1 cellular context compared by ENCODE assay signal in the genomic region with DNA sequence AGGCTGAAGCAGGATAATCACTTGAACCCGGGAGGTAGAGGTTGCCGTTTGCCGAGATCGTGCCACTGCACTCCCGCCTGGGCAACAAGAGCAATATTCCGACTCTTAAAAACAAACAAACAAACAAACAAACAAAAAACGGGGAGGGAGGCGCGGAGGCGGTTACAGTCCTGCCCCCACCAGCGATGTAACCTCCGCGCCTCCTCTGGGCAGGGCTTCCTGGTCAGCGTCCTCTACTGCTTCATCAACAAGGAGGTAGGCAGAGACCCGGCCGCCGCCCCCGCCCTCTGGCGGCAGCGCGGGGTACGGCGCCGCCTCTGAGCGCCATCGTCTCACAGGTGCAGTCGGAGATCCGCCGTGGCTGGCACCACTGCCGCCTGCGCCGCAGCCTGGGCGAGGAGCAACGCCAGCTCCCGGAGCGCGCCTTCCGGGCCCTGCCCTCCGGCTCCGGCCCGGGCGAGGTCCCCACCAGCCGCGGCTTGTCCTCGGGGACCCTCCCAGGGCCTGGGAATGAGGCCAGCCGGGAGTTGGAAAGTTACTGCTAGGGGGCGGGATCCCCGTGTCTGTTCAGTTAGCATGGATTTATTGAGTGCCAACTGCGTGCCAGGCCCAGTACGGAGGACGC.
TF ChIP-seq lines count a peak whose summit lies in the region.

No MANE protein-coding gene starts in this region.

TF ChIP-seq in HepG2, 621 proteins besides CTCF, POLR2A, EP300 and RAD21 (continued from another document and continues in another):
- TF ChIP-seq, protein P1, sequence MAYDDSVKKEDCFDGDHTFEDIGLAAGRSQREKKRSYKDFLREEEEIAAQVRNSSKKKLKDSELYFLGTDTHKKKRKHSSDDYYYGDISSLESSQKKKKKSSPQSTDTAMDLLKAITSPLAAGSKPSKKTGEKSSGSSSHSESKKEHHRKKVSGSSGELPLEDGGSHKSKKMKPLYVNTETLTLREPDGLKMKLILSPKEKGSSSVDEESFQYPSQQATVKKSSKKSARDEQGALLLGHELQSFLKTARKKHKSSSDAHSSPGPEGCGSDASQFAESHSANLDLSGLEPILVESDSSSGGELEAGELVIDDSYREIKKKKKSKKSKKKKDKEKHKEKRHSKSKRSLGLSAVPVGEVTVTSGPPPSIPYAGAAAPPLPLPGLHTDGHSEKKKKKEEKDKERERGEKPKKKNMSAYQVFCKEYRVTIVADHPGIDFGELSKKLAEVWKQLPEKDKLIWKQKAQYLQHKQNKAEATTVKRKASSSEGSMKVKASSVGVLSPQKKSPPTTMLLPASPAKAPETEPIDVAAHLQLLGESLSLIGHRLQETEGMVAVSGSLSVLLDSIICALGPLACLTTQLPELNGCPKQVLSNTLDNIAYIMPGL (CRISPR knock-in tag; IDR thresholded peaks at IDR 0.05; ENCODE audit: borderline replicate concordance in 1 of 2, low read depth in 1 of 2), result peak; percentile 93 to 95
- TF ChIP-seq LCORL (IDR thresholded peaks at IDR 0.05), result no peak
- peak; percentile 55 for TF ChIP-seq LCORL (CRISPR knock-in tag; IDR thresholded peaks at IDR 0.05)
- TF ChIP-seq ZNF589 (CRISPR knock-in tag; conservative IDR thresholded peaks at IDR 0.05), result 0 out of 2 replicates have a peak, but pooled peaks have one; percentile 22
- TF ChIP-seq ZMYM2 (CRISPR knock-in tag; IDR thresholded peaks at IDR 0.05), result no peak
- TF ChIP-seq, protein P2, sequence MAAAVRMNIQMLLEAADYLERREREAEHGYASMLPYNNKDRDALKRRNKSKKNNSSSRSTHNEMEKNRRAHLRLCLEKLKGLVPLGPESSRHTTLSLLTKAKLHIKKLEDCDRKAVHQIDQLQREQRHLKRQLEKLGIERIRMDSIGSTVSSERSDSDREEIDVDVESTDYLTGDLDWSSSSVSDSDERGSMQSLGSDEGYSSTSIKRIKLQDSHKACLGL (CRISPR knock-in tag; IDR thresholded peaks at IDR 0.05), result 0 out of 2 replicates have a peak, but pooled peaks have one; percentile 31
- TF ChIP-seq ZNF225 (CRISPR knock-in tag; IDR thresholded peaks at IDR 0.05), result 0 out of 2 replicates have a peak, but pooled peaks have one; percentile 18
- peak; percentile 80 for TF ChIP-seq RBM39 (IDR thresholded peaks at IDR 0.05; ENCODE audit: low read depth, low read length, poor library complexity, severe bottlenecking)
- no peak for TF ChIP-seq HNF4G (IDR thresholded peaks at IDR 0.05; ENCODE audit: borderline replicate concordance, low read depth, low read length)
- TF ChIP-seq HNF4G (CRISPR knock-in tag; IDR thresholded peaks at IDR 0.05; ENCODE audit: borderline replicate concordance, low read depth), result 0 out of 2 replicates have a peak, but pooled peaks have one; percentile 43
- TF ChIP-seq MIER3 (CRISPR knock-in tag; IDR thresholded peaks at IDR 0.05; ENCODE audit: borderline replicate concordance), result peak; percentile 50; the same call in 1 of the 2 replicates
- 0 out of 2 replicates have a peak, but pooled peaks have one; percentile 18 for TF ChIP-seq PPARG (CRISPR knock-in tag; conservative IDR thresholded peaks at IDR 0.05)
- peak; percentile 76 for TF ChIP-seq ELF1 (CRISPR knock-in tag; IDR thresholded peaks at IDR 0.05)
- TF ChIP-seq MEIS2 (CRISPR knock-in tag; IDR thresholded peaks at IDR 0.05), result no peak
- TF ChIP-seq NFKB2 (CRISPR knock-in tag; IDR thresholded peaks at IDR 0.05; ENCODE audit: borderline replicate concordance), result peak; percentile 57; the same call in 1 of the 2 replicates
- 0 out of 2 replicates have a peak, but pooled peaks have one; percentile 54 for TF ChIP-seq SSRP1 (CRISPR knock-in tag; IDR thresholded peaks at IDR 0.05)
- TF ChIP-seq IKZF4 (CRISPR knock-in tag; IDR thresholded peaks at IDR 0.05; ENCODE audit: borderline replicate concordance, low read depth, not compliant biosample characterization), result peak; percentile 28
- TF ChIP-seq, protein P3, sequence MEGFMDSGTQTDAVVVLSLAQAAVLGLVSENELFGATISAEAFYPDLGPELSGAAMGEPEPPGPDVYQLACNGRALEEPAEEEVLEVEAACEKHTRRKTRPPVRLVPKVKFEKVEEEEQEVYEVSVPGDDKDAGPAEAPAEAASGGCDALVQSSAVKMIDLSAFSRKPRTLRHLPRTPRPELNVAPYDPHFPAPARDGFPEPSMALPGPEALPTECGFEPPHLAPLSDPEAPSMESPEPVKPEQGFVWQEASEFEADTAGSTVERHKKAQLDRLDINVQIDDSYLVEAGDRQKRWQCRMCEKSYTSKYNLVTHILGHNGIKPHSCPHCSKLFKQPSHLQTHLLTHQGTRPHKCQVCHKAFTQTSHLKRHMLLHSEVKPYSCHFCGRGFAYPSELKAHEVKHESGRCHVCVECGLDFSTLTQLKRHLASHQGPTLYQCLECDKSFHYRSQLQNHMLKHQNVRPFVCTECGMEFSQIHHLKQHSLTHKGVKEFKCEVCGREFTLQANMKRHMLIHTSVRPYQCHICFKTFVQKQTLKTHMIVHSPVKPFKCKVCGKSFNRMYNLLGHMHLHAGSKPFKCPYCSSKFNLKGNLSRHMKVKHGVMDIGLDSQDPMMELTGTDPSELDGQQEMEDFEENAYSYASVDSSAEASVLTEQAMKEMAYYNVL (CRISPR knock-in tag; IDR thresholded peaks at IDR 0.05; ENCODE audit: borderline replicate concordance), result peak; percentile 66; the same call in 1 of the 2 replicates
- 0 out of 2 replicates have a peak, but pooled peaks have one; percentile 41 for TF ChIP-seq RXRB (CRISPR knock-in tag; IDR thresholded peaks at IDR 0.05; ENCODE audit: borderline replicate concordance)
- TF ChIP-seq, protein P4, sequence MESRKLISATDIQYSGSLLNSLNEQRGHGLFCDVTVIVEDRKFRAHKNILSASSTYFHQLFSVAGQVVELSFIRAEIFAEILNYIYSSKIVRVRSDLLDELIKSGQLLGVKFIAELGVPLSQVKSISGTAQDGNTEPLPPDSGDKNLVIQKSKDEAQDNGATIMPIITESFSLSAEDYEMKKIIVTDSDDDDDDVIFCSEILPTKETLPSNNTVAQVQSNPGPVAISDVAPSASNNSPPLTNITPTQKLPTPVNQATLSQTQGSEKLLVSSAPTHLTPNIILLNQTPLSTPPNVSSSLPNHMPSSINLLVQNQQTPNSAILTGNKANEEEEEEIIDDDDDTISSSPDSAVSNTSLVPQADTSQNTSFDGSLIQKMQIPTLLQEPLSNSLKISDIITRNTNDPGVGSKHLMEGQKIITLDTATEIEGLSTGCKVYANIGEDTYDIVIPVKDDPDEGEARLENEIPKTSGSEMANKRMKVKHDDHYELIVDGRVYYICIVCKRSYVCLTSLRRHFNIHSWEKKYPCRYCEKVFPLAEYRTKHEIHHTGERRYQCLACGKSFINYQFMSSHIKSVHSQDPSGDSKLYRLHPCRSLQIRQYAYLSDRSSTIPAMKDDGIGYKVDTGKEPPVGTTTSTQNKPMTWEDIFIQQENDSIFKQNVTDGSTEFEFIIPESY (CRISPR knock-in tag; IDR thresholded peaks at IDR 0.05), result peak; percentile 15; the same call in 1 of the 2 replicates
- TF ChIP-seq ZNF235 (CRISPR knock-in tag; IDR thresholded peaks at IDR 0.05; ENCODE audit: borderline replicate concordance), result peak; percentile 16; the same call in 1 of the 2 replicates
- TF ChIP-seq GFI1 (CRISPR knock-in tag; IDR thresholded peaks at IDR 0.05; ENCODE audit: borderline replicate concordance), result peak; percentile 56; the same call in 1 of the 2 replicates
- TF ChIP-seq, protein P5, sequence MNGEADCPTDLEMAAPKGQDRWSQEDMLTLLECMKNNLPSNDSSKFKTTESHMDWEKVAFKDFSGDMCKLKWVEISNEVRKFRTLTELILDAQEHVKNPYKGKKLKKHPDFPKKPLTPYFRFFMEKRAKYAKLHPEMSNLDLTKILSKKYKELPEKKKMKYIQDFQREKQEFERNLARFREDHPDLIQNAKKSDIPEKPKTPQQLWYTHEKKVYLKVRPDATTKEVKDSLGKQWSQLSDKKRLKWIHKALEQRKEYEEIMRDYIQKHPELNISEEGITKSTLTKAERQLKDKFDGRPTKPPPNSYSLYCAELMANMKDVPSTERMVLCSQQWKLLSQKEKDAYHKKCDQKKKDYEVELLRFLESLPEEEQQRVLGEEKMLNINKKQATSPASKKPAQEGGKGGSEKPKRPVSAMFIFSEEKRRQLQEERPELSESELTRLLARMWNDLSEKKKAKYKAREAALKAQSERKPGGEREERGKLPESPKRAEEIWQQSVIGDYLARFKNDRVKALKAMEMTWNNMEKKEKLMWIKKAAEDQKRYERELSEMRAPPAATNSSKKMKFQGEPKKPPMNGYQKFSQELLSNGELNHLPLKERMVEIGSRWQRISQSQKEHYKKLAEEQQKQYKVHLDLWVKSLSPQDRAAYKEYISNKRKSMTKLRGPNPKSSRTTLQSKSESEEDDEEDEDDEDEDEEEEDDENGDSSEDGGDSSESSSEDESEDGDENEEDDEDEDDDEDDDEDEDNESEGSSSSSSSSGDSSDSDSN (CRISPR knock-in tag; IDR thresholded peaks at IDR 0.05), result peak; percentile 73; the same call in 1 of the 2 replicates
- TF ChIP-seq EEA1 (CRISPR knock-in tag; IDR thresholded peaks at IDR 0.05; ENCODE audit: borderline replicate concordance), result peak; percentile 84; the same call in 1 of the 2 replicates
- peak; percentile 49; the same call in 2 of the 3 replicates for TF ChIP-seq MXI1 (IDR thresholded peaks at IDR 0.05; ENCODE audit: borderline replicate concordance, low read depth, low read length)
- peak; percentile 77 for TF ChIP-seq REPIN1 (CRISPR knock-in tag; IDR thresholded peaks at IDR 0.05; ENCODE audit: borderline replicate concordance, low read depth)
- 0 out of 2 replicates have a peak, but pooled peaks have one; percentile 69 for TF ChIP-seq ZNF788 (CRISPR knock-in tag; IDR thresholded peaks at IDR 0.05; ENCODE audit: borderline replicate concordance)
- peak; percentile 42 for TF ChIP-seq AGO1 (IDR thresholded peaks at IDR 0.05; ENCODE audit: low read depth, low read length, poor library complexity, severe bottlenecking)
- TF ChIP-seq SALL1 (CRISPR knock-in tag; IDR thresholded peaks at IDR 0.05), result peak; percentile 70
- 0 out of 2 replicates have a peak, but pooled peaks have one; percentile 14 for TF ChIP-seq PITX1 (CRISPR knock-in tag; IDR thresholded peaks at IDR 0.05)
- TF ChIP-seq GLI4 (CRISPR knock-in tag; IDR thresholded peaks at IDR 0.05; ENCODE audit: borderline replicate concordance), result no peak; the same call in 1 of the 2 replicates
- no peak for TF ChIP-seq ZNF556 (CRISPR knock-in tag; IDR thresholded peaks at IDR 0.05; ENCODE audit: borderline replicate concordance)
- TF ChIP-seq, protein P6, sequence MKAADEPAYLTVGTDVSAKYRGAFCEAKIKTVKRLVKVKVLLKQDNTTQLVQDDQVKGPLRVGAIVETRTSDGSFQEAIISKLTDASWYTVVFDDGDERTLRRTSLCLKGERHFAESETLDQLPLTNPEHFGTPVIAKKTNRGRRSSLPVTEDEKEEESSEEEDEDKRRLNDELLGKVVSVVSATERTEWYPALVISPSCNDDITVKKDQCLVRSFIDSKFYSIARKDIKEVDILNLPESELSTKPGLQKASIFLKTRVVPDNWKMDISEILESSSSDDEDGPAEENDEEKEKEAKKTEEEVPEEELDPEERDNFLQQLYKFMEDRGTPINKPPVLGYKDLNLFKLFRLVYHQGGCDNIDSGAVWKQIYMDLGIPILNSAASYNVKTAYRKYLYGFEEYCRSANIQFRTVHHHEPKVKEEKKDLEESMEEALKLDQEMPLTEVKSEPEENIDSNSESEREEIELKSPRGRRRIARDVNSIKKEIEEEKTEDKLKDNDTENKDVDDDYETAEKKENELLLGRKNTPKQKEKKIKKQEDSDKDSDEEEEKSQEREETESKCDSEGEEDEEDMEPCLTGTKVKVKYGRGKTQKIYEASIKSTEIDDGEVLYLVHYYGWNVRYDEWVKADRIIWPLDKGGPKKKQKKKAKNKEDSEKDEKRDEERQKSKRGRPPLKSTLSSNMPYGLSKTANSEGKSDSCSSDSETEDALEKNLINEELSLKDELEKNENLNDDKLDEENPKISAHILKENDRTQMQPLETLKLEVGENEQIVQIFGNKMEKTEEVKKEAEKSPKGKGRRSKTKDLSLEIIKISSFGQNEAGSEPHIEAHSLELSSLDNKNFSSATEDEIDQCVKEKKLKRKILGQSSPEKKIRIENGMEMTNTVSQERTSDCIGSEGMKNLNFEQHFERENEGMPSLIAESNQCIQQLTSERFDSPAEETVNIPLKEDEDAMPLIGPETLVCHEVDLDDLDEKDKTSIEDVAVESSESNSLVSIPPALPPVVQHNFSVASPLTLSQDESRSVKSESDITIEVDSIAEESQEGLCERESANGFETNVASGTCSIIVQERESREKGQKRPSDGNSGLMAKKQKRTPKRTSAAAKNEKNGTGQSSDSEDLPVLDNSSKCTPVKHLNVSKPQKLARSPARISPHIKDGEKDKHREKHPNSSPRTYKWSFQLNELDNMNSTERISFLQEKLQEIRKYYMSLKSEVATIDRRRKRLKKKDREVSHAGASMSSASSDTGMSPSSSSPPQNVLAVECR (CRISPR knock-in tag; IDR thresholded peaks at IDR 0.05; ENCODE audit: borderline replicate concordance), result peak; percentile 74; the same call in 1 of the 2 replicates
- TF ChIP-seq ZNF546 (CRISPR knock-in tag; conservative IDR thresholded peaks at IDR 0.05), result peak; percentile 75; the same call in 1 of the 2 replicates
- peak; percentile 66; the same call in 1 of the 2 replicates for TF ChIP-seq ZNF430 (CRISPR knock-in tag; IDR thresholded peaks at IDR 0.05)
- TF ChIP-seq KDM2A (CRISPR knock-in tag; IDR thresholded peaks at IDR 0.05; ENCODE audit: borderline replicate concordance, low read depth), result peak; percentile 96
- no peak for TF ChIP-seq NCOR1 (IDR thresholded peaks at IDR 0.05; ENCODE audit: borderline replicate concordance, low read length)
- TF ChIP-seq, protein P7, sequence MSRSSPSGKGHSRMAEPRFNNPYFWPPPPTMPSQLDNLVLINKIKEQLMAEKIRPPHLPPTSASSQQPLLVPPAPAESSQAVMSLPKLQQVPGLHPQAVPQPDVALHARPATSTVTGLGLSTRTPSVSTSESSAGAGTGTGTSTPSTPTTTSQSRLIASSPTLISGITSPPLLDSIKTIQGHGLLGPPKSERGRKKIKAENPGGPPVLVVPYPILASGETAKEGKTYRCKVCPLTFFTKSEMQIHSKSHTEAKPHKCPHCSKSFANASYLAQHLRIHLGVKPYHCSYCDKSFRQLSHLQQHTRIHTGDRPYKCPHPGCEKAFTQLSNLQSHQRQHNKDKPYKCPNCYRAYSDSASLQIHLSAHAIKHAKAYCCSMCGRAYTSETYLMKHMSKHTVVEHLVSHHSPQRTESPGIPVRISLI (CRISPR knock-in tag; IDR thresholded peaks at IDR 0.05; ENCODE audit: borderline replicate concordance), result peak; percentile 23; the same call in 1 of the 2 replicates
- TF ChIP-seq CAMTA2 (CRISPR knock-in tag; IDR thresholded peaks at IDR 0.05; ENCODE audit: borderline replicate concordance), result peak; percentile 57; the same call in 1 of the 2 replicates
- TF ChIP-seq ZNF567 (CRISPR knock-in tag; IDR thresholded peaks at IDR 0.05; ENCODE audit: borderline replicate concordance), result no peak
- peak; percentile 83 for TF ChIP-seq ELF3 (CRISPR knock-in tag; IDR thresholded peaks at IDR 0.05)
- TF ChIP-seq ZNF839 (CRISPR knock-in tag; IDR thresholded peaks at IDR 0.05; ENCODE audit: borderline replicate concordance), result peak; percentile 49; the same call in 1 of the 2 replicates
- peak; percentile 44; the same call in 1 of the 2 replicates for TF ChIP-seq ARNT2 (CRISPR knock-in tag; IDR thresholded peaks at IDR 0.05; ENCODE audit: low read depth)
- peak; percentile 76; the same call in 1 of the 2 replicates for TF ChIP-seq KDM5B (CRISPR knock-in tag; IDR thresholded peaks at IDR 0.05; ENCODE audit: borderline replicate concordance)
- peak; percentile 33; the same call in 1 of the 2 replicates for TF ChIP-seq ZNF563 (CRISPR knock-in tag; IDR thresholded peaks at IDR 0.05)
- TF ChIP-seq ETV5 (CRISPR knock-in tag; IDR thresholded peaks at IDR 0.05; ENCODE audit: borderline replicate concordance), result peak; percentile 55
- TF ChIP-seq ZSCAN21 (CRISPR knock-in tag; IDR thresholded peaks at IDR 0.05; ENCODE audit: borderline replicate concordance), result peak; percentile 65; the same call in 1 of the 2 replicates
